ENCODE assay signal across 1 cellular context in the genomic region with DNA sequence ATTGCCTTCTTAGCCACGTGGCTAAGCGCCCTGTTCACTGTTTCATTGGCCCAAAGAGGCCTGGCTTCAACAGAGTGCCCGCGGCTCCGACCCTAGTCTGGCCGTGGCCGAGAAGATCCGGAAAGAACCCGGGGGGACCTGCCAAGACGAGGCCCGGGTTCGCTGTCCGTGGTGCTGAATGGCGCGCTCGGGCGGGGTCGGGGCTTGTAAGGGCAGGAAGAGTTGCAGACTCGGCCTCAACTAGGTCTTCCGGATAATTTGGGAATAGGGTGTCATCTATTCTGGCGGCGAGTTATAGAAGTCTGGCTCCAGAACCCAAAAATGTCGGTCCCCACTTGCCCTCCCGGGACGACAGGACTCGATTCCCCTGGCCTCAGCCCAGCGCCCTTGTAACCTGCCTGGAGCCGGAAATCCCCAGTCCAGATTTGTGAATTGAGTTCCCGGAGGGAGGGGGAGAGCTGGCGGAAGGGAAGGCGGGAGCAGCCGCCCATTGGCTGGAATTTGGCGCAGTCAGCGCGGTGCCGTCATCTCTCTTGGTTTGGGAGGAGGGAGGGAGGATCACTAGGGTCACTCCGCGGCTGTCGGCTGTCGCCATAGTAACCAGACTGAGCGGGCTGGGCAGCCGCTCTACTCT.
A peak's percentile ranks its signal among the peaks of the same experiment; 100 is the strongest.
TF ChIP-seq lines count a peak whose summit lies in the region.

No MANE protein-coding gene starts in this region.

TF ChIP-seq in K562, 482 proteins besides CTCF, POLR2A, EP300 and RAD21 (continues in another document):
- TF ChIP-seq CREM (IDR thresholded peaks at IDR 0.05; ENCODE audit: low read depth) (peak; percentile 16; the same call in 1 of the 2 replicates), ZC3H8 (IDR thresholded peaks at IDR 0.05) (no peak), CBX5 (IDR thresholded peaks at IDR 0.05; ENCODE audit: borderline replicate concordance, low read depth) (no peak), EP400 (IDR thresholded peaks at IDR 0.05) (no peak), MCM5 (IDR thresholded peaks at IDR 0.05; ENCODE audit: low read depth) (no peak), ZNF699 (CRISPR knock-in tag; IDR thresholded peaks at IDR 0.05; ENCODE audit: insufficient replicate concordance) (no peak), SIN3A (IDR thresholded peaks at IDR 0.05; ENCODE audit: borderline replicate concordance in 2 of 2, control insufficient read depth in 1 of 2, low read depth in 2 of 2, low read length in 2 of 2) (peak; percentile 56 to 85; a peak in 2 of 4 replicates), MTA3 (IDR thresholded peaks at IDR 0.05; ENCODE audit: borderline replicate concordance) (no peak), FOXM1 (IDR thresholded peaks at IDR 0.05; ENCODE audit: low read depth) (no peak), FOXM1 (CRISPR knock-in tag; IDR thresholded peaks at IDR 0.05; ENCODE audit: low read depth) (no peak), DNMT1 (IDR thresholded peaks at IDR 0.05) (no peak), GATAD2B (IDR thresholded peaks at IDR 0.05; ENCODE audit: borderline replicate concordance) (no peak), TEAD2 (tag; IDR thresholded peaks at IDR 0.05) (no peak), ATF1 (CRISPR knock-in tag; IDR thresholded peaks at IDR 0.05) (no peak), ATF1 (tag; IDR thresholded peaks at IDR 0.05) (peak; percentile 53), SP1 (CRISPR knock-in tag; IDR thresholded peaks at IDR 0.05) (no peak), ZBED1 (IDR thresholded peaks at IDR 0.05) (no peak), THAP12 (CRISPR knock-in tag; IDR thresholded peaks at IDR 0.05) (no peak), YY1 (IDR thresholded peaks at IDR 0.05; ENCODE audit: borderline replicate concordance in 1 of 3, control insufficient read depth in 1 of 3, extremely low read depth in 1 of 3, insufficient read depth in 3 of 3, insufficient read length in 1 of 3, insufficient replicate concordance in 2 of 3, low read depth in 1 of 3, low read length in 2 of 3) (peak in 1 of 3 experiments; percentile 18), CREB5 (CRISPR knock-in tag; IDR thresholded peaks at IDR 0.05) (no peak), HDGF (IDR thresholded peaks at IDR 0.05) (no peak), KAT7 (CRISPR knock-in tag; IDR thresholded peaks at IDR 0.05; ENCODE audit: borderline replicate concordance) (no peak), CEBPG (CRISPR knock-in tag; IDR thresholded peaks at IDR 0.05) (no peak), CEBPG (tag; conservative IDR thresholded peaks at IDR 0.05 in 1 of 2, IDR thresholded peaks at IDR 0.05 in 1 of 2) (no peak), TOE1 (IDR thresholded peaks at IDR 0.05; ENCODE audit: borderline replicate concordance) (no peak), TOE1 (CRISPR knock-in tag; IDR thresholded peaks at IDR 0.05; ENCODE audit: borderline replicate concordance, low read depth) (no peak), ZBTB49 (CRISPR knock-in tag; IDR thresholded peaks at IDR 0.05; ENCODE audit: borderline replicate concordance) (no peak), SRSF1 (IDR thresholded peaks at IDR 0.05; ENCODE audit: low read depth, low read length) (no peak), ZC3H4 (CRISPR knock-in tag; IDR thresholded peaks at IDR 0.05; ENCODE audit: borderline replicate concordance) (no peak), PCBP2 (IDR thresholded peaks at IDR 0.05; ENCODE audit: low read depth, low read length, poor library complexity, severe bottlenecking) (no peak), HLTF (IDR thresholded peaks at IDR 0.05) (no peak), ZNF253 (CRISPR knock-in tag; conservative IDR thresholded peaks at IDR 0.05) (no peak), OTX1 (CRISPR knock-in tag; IDR thresholded peaks at IDR 0.05) (no peak), NR3C1 (CRISPR knock-in tag; IDR thresholded peaks at IDR 0.05) (0 out of 2 replicates have a peak, but pooled peaks have one; percentile 47), ZSCAN29 (IDR thresholded peaks at IDR 0.05) (no peak), SMC3 (conservative IDR thresholded peaks at IDR 0.05; ENCODE audit: insufficient read depth, low read depth, low read length) (no peak), GATA2 (CRISPR knock-in tag; IDR thresholded peaks at IDR 0.05) (no peak), DPF2 (IDR thresholded peaks at IDR 0.05) (no peak), EHMT2 (IDR thresholded peaks at IDR 0.05) (peak; percentile 98), ELF2 (CRISPR knock-in tag; IDR thresholded peaks at IDR 0.05) (no peak), SIRT6 (IDR thresholded peaks at IDR 0.05; ENCODE audit: low read depth, low read length) (no peak), CXXC5 (CRISPR knock-in tag; IDR thresholded peaks at IDR 0.05) (peak; percentile 41; the same call in 1 of the 2 replicates), HOXB6 (CRISPR knock-in tag; IDR thresholded peaks at IDR 0.05; ENCODE audit: borderline replicate concordance) (no peak), ATF4 (CRISPR knock-in tag; IDR thresholded peaks at IDR 0.05) (no peak), CAMTA2 (CRISPR knock-in tag; conservative IDR thresholded peaks at IDR 0.05) (no peak), MYNN (IDR thresholded peaks at IDR 0.05) (no peak), MYNN (CRISPR knock-in tag; IDR thresholded peaks at IDR 0.05) (0 out of 2 replicates have a peak, but pooled peaks have one; percentile 35), NFIC (IDR thresholded peaks at IDR 0.05) (no peak)
- TF ChIP-seq, protein P1, sequence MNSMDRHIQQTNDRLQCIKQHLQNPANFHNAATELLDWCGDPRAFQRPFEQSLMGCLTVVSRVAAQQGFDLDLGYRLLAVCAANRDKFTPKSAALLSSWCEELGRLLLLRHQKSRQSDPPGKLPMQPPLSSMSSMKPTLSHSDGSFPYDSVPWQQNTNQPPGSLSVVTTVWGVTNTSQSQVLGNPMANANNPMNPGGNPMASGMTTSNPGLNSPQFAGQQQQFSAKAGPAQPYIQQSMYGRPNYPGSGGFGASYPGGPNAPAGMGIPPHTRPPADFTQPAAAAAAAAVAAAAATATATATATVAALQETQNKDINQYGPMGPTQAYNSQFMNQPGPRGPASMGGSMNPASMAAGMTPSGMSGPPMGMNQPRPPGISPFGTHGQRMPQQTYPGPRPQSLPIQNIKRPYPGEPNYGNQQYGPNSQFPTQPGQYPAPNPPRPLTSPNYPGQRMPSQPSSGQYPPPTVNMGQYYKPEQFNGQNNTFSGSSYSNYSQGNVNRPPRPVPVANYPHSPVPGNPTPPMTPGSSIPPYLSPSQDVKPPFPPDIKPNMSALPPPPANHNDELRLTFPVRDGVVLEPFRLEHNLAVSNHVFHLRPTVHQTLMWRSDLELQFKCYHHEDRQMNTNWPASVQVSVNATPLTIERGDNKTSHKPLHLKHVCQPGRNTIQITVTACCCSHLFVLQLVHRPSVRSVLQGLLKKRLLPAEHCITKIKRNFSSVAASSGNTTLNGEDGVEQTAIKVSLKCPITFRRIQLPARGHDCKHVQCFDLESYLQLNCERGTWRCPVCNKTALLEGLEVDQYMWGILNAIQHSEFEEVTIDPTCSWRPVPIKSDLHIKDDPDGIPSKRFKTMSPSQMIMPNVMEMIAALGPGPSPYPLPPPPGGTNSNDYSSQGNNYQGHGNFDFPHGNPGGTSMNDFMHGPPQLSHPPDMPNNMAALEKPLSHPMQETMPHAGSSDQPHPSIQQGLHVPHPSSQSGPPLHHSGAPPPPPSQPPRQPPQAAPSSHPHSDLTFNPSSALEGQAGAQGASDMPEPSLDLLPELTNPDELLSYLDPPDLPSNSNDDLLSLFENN (IDR thresholded peaks at IDR 0.05; ENCODE audit: low read depth in 2 of 2, low read length in 2 of 2): no peak
- TF ChIP-seq, protein P2, sequence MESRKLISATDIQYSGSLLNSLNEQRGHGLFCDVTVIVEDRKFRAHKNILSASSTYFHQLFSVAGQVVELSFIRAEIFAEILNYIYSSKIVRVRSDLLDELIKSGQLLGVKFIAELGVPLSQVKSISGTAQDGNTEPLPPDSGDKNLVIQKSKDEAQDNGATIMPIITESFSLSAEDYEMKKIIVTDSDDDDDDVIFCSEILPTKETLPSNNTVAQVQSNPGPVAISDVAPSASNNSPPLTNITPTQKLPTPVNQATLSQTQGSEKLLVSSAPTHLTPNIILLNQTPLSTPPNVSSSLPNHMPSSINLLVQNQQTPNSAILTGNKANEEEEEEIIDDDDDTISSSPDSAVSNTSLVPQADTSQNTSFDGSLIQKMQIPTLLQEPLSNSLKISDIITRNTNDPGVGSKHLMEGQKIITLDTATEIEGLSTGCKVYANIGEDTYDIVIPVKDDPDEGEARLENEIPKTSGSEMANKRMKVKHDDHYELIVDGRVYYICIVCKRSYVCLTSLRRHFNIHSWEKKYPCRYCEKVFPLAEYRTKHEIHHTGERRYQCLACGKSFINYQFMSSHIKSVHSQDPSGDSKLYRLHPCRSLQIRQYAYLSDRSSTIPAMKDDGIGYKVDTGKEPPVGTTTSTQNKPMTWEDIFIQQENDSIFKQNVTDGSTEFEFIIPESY (CRISPR knock-in tag; IDR thresholded peaks at IDR 0.05): peak; percentile 68; the same call in 1 of the 2 replicates
- TF ChIP-seq, protein P3, sequence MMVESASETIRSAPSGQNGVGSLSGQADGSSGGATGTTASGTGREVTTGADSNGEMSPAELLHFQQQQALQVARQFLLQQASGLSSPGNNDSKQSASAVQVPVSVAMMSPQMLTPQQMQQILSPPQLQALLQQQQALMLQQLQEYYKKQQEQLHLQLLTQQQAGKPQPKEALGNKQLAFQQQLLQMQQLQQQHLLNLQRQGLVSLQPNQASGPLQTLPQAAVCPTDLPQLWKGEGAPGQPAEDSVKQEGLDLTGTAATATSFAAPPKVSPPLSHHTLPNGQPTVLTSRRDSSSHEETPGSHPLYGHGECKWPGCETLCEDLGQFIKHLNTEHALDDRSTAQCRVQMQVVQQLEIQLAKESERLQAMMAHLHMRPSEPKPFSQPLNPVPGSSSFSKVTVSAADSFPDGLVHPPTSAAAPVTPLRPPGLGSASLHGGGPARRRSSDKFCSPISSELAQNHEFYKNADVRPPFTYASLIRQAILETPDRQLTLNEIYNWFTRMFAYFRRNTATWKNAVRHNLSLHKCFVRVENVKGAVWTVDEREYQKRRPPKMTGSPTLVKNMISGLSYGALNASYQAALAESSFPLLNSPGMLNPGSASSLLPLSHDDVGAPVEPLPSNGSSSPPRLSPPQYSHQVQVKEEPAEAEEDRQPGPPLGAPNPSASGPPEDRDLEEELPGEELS (CRISPR knock-in tag; IDR thresholded peaks at IDR 0.05; ENCODE audit: borderline replicate concordance): no peak
- TF ChIP-seq, protein P4, sequence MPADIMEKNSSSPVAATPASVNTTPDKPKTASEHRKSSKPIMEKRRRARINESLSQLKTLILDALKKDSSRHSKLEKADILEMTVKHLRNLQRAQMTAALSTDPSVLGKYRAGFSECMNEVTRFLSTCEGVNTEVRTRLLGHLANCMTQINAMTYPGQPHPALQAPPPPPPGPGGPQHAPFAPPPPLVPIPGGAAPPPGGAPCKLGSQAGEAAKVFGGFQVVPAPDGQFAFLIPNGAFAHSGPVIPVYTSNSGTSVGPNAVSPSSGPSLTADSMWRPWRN (IDR thresholded peaks at IDR 0.05; ENCODE audit: low read depth): no peak
